In genomic region chr22:33853200-33854097, GRCh38 we compare ENCODE assay signal across 8 cellular contexts.
DNase-seq lines count a peak whose midpoint lies in the region; TF ChIP-seq lines count a peak whose summit lies in the region.

No MANE protein-coding gene starts in this region.

- DNase-seq in NCI-H345 (lab: John Stamatoyannopoulos, UW) (peak; percentile 46), NCI-H345 treated with DMSO at 0.1 percent for 48 hours (lab: John Stamatoyannopoulos, UW; ENCODE audit: unreplicated experiment) (no peak), H4 (ENCODE audit: low spot score) (peak; percentile 74), NCI-H1105 (lab: John Stamatoyannopoulos, UW) (peak; percentile 20), amygdala (lab: John Stamatoyannopoulos, UW) (peak in 44 of 56 donors; percentile 5 to 76 (median 38)), left ventricle myocardium inferior (peak; percentile 60), prostate gland (ENCODE audit: low spot score) (peak; percentile 89), BE2C (no peak)

- peaks cover 81% of the 10 kb centered on the region for H3K4me1 ChIP-seq in left ventricle myocardium inferior
- H3K4me1 ChIP-seq in prostate gland (replicated peaks), result peaks cover 11% of the 10 kb centered on the region
- no peaks in the 10 kb centered on the region for H3K4me1 ChIP-seq in BE2C

- H3K9me3 ChIP-seq in left ventricle myocardium inferior (replicated peaks) (no peaks in the 10 kb centered on the region), prostate gland (no peaks in the 10 kb centered on the region), BE2C (no peaks in the 10 kb centered on the region)

- intact Hi-C loops in left ventricle myocardium inferior (cut with micrococcal nuclease), result no loop called here
- intact Hi-C loops in prostate gland (cut with DNase I), result no loop called here

- WGBS in prostate gland, result 18% methylated on average over 9 of the region's 9 CpGs

- TF ChIP-seq POLR2A in prostate gland (IDR thresholded peaks at IDR 0.05), result no peak

- H3K27ac ChIP-seq in left ventricle myocardium inferior (replicated peaks) (peak overlapping the region; percentile 77), prostate gland (peak overlapping the region; percentile 78 to 81)

- TF ChIP-seq CTCF in left ventricle myocardium inferior (IDR thresholded peaks at IDR 0.05; ENCODE audit: borderline replicate concordance) (no peak), prostate gland (IDR thresholded peaks at IDR 0.05) (no peak), BE2C (IDR thresholded peaks at IDR 0.05; ENCODE audit: low read depth, low read length) (no peak)

- H3K36me3 ChIP-seq in left ventricle myocardium inferior, result no peaks in the 10 kb centered on the region
- H3K36me3 ChIP-seq in prostate gland, result no peaks in the 10 kb centered on the region
- no peaks in the 10 kb centered on the region for H3K36me3 ChIP-seq in BE2C

- peak overlapping the region; percentile 64 for H3K4me3 ChIP-seq in left ventricle myocardium inferior
- H3K4me3 ChIP-seq in prostate gland, result peak overlapping the region; percentile 19 to 29
- no peak overlapping the region for H3K4me3 ChIP-seq in BE2C (ENCODE audit: low read depth, low read length)

- H3K27me3 ChIP-seq in left ventricle myocardium inferior (ENCODE audit: low read depth) (no peaks in the 10 kb centered on the region), prostate gland (replicated peaks; ENCODE audit: insufficient read depth) (no peaks in the 10 kb centered on the region), BE2C (no peaks in the 10 kb centered on the region)

Comparison
In these comparisons a context has a peak if more than half of its experiments do, and no peak if none do; other contexts are left out.
1. DNase-seq: peak in NCI-H345 (single experiment), H4 (single experiment), NCI-H1105 (single experiment), amygdala (44 of 56), left ventricle myocardium inferior (single experiment) and prostate gland (single experiment); none in NCI-H345 treated with DMSO at 0.1 percent for 48 hours (single experiment) and BE2C (single experiment).